ENCODE assay signal across 1 cellular context in genomic region chr16:87778830-87779579, GRCh38.
A peak's percentile ranks its signal among the peaks of the same experiment; 100 is the strongest.
TF ChIP-seq lines count a peak whose summit lies in the region.

No MANE protein-coding gene starts in this region.

TF ChIP-seq in HepG2, 621 proteins besides CTCF, POLR2A, EP300 and RAD21 (continued from another document and continues in another):
- peak; percentile 95 for TF ChIP-seq ZFP91 (CRISPR knock-in tag; IDR thresholded peaks at IDR 0.05; ENCODE audit: borderline replicate concordance)
- TF ChIP-seq FOSL1 (CRISPR knock-in tag; IDR thresholded peaks at IDR 0.05; ENCODE audit: borderline replicate concordance), result peak; percentile 20; the same call in 1 of the 2 replicates
- peak; percentile 76 for TF ChIP-seq ZFP36L1 (CRISPR knock-in tag; IDR thresholded peaks at IDR 0.05)
- no peak; the same call in 1 of the 2 replicates for TF ChIP-seq MYNN (CRISPR knock-in tag; IDR thresholded peaks at IDR 0.05; ENCODE audit: low read depth)
- no peak for TF ChIP-seq SRSF4 (IDR thresholded peaks at IDR 0.05; ENCODE audit: low read depth, low read length, poor library complexity, severe bottlenecking)
- TF ChIP-seq RFX1 (IDR thresholded peaks at IDR 0.05), result no peak
- peak; percentile 82; the same call in 1 of the 2 replicates for TF ChIP-seq BCL3 (CRISPR knock-in tag; IDR thresholded peaks at IDR 0.05)
- TF ChIP-seq FUBP1 (CRISPR knock-in tag; IDR thresholded peaks at IDR 0.05; ENCODE audit: borderline replicate concordance), result no peak
- TF ChIP-seq FOXC1 (CRISPR knock-in tag; IDR thresholded peaks at IDR 0.05; ENCODE audit: borderline replicate concordance), result no peak; the same call in 1 of the 2 replicates
- peak; percentile 94; the same call in 1 of the 2 replicates for TF ChIP-seq ZNF572 (CRISPR knock-in tag; IDR thresholded peaks at IDR 0.05)
- no peak for TF ChIP-seq GPBP1L1 (CRISPR knock-in tag; IDR thresholded peaks at IDR 0.05)
- TF ChIP-seq SMYD3 (CRISPR knock-in tag; IDR thresholded peaks at IDR 0.05), result no peak
- TF ChIP-seq STAG1 (CRISPR knock-in tag; IDR thresholded peaks at IDR 0.05), result peak; percentile 100
- TF ChIP-seq ZFP62 (CRISPR knock-in tag; IDR thresholded peaks at IDR 0.05), result no peak
- peak; percentile 84 for TF ChIP-seq HMGXB3 (CRISPR knock-in tag; IDR thresholded peaks at IDR 0.05; ENCODE audit: borderline replicate concordance)
- TF ChIP-seq ZNF567 (CRISPR knock-in tag; IDR thresholded peaks at IDR 0.05; ENCODE audit: borderline replicate concordance), result peak; percentile 86; the same call in 1 of the 2 replicates
- peak; percentile 79 for TF ChIP-seq ETV5 (CRISPR knock-in tag; IDR thresholded peaks at IDR 0.05; ENCODE audit: borderline replicate concordance)
- TF ChIP-seq SMC3 (IDR thresholded peaks at IDR 0.05; ENCODE audit: low read length), result peak; percentile 91
- peak; percentile 94 for TF ChIP-seq ZNF34 (CRISPR knock-in tag; IDR thresholded peaks at IDR 0.05; ENCODE audit: borderline replicate concordance)
- no peak for TF ChIP-seq TCF12 (IDR thresholded peaks at IDR 0.05)
- TF ChIP-seq TCF12 (CRISPR knock-in tag; IDR thresholded peaks at IDR 0.05), result peak; percentile 23; the same call in 1 of the 2 replicates
- no peak for TF ChIP-seq PCBP2 (optimal IDR thresholded peaks at IDR 0.05; ENCODE audit: low read depth, low read length, poor library complexity, severe bottlenecking)
- no peak; the same call in 1 of the 2 replicates for TF ChIP-seq ZNF460 (CRISPR knock-in tag; IDR thresholded peaks at IDR 0.05; ENCODE audit: borderline replicate concordance)
- peak; percentile 69; the same call in 1 of the 2 replicates for TF ChIP-seq ZNF234 (CRISPR knock-in tag; conservative IDR thresholded peaks at IDR 0.05)
- TF ChIP-seq ZFP41 (CRISPR knock-in tag; IDR thresholded peaks at IDR 0.05; ENCODE audit: borderline replicate concordance), result no peak
- peak; percentile 81; the same call in 1 of the 2 replicates for TF ChIP-seq ZNF280B (CRISPR knock-in tag; IDR thresholded peaks at IDR 0.05; ENCODE audit: borderline replicate concordance)
- TF ChIP-seq ZNF883 (CRISPR knock-in tag; IDR thresholded peaks at IDR 0.05; ENCODE audit: not compliant biosample characterization), result peak; percentile 93
- no peak for TF ChIP-seq ZEB1 (IDR thresholded peaks at IDR 0.05; ENCODE audit: insufficient replicate concordance, low read depth)
- peak; percentile 92; the same call in 1 of the 2 replicates for TF ChIP-seq AFF4 (CRISPR knock-in tag; IDR thresholded peaks at IDR 0.05)
- TF ChIP-seq ZNF619 (CRISPR knock-in tag; IDR thresholded peaks at IDR 0.05), result peak; percentile 87
- peak; percentile 85 for TF ChIP-seq PRDM10 (CRISPR knock-in tag; IDR thresholded peaks at IDR 0.05; ENCODE audit: low read depth)
- no peak for TF ChIP-seq ZNF383 (CRISPR knock-in tag; IDR thresholded peaks at IDR 0.05; ENCODE audit: borderline replicate concordance)
- peak; percentile 59; the same call in 1 of the 2 replicates for TF ChIP-seq ZNF441 (CRISPR knock-in tag; IDR thresholded peaks at IDR 0.05; ENCODE audit: borderline replicate concordance)
- peak; percentile 92 for TF ChIP-seq ZNF563 (CRISPR knock-in tag; IDR thresholded peaks at IDR 0.05)
- TF ChIP-seq SALL1 (CRISPR knock-in tag; IDR thresholded peaks at IDR 0.05), result peak; percentile 96
- TF ChIP-seq NFIC (IDR thresholded peaks at IDR 0.05; ENCODE audit: low read length), result no peak
- peak; percentile 91; the same call in 1 of the 2 replicates for TF ChIP-seq ZNF556 (CRISPR knock-in tag; IDR thresholded peaks at IDR 0.05; ENCODE audit: borderline replicate concordance)
- TF ChIP-seq SNAPC5 (CRISPR knock-in tag; IDR thresholded peaks at IDR 0.05; ENCODE audit: borderline replicate concordance), result no peak
- peak; percentile 97 for TF ChIP-seq ZNF124 (CRISPR knock-in tag; IDR thresholded peaks at IDR 0.05)
